23 cellular contexts compared by ENCODE assay signal in the genomic region with DNA sequence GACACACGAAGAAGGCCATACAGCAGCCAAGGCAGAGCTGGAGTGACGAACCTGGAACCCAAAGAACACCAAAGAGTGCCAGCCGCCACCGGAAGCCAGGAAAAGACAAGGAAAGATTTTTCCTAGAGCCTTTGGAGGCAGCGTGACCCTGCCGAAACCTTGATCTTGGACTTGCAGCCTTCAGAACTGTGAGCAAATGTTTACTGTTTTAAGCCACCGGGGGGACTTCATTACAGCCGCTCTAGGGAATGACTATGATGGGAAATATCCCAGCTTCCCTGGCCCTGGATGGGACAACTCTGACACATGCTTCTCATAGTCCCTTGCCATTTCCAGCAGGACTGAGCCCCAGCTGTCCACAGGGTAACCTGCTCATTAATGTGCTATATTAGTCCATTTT.
A peak's percentile ranks its signal among the peaks of the same experiment; 100 is the strongest.
DNase-seq lines count a peak whose midpoint lies in the region; ATAC-seq and TF ChIP-seq lines count a peak whose summit lies in the region.
"Had no signal": no experiment of that assay in that cellular context is flagged by ENCODE, and none has a peak within 500 bp of the region (broad histone marks: within the 10 kb centered on the region; RNA-seq: fewer than 3 reads in every experiment).

No MANE protein-coding gene starts in this region.

- no peak overlapping the region for H3K23ac ChIP-seq in mesendoderm (ENCODE audit: low read length)

- H3K18ac ChIP-seq in mesendoderm (ENCODE audit: low read length) = no peak overlapping the region

- no peak overlapping the region for H4K8ac ChIP-seq in mesendoderm (ENCODE audit: low read depth, low read length)

- H3K27ac Mint-ChIP-seq in endodermal cell = no peak overlapping the region
- H3K27ac Mint-ChIP-seq in stimulated activated memory B cell treated with anti-CD40 and anti-IgM and Interleukin-4, amounts not matched to agents 10 μg/mL and 1 μg/mL and 100 μg/mL, for 72 hours = no peak overlapping the region
- H3K27ac Mint-ChIP-seq: B cell; CD4-positive, CD25-positive, alpha-beta regulatory T cell; CD8-positive, alpha-beta T cell had no signal

- H3K4me1 Mint-ChIP-seq in endodermal cell = no peaks in the 10 kb centered on the region
- no peaks in the 10 kb centered on the region for H3K4me1 Mint-ChIP-seq in stimulated activated memory B cell treated with anti-CD40 and anti-IgM and Interleukin-4, amounts not matched to agents 10 μg/mL and 1 μg/mL and 100 μg/mL, for 72 hours
- H3K4me1 Mint-ChIP-seq: B cell; CD4-positive, CD25-positive, alpha-beta regulatory T cell had no signal

- peak; percentile 43 for DNase-seq in right atrium auricular region (ENCODE audit: low spot score)
- DNase-seq in heart right ventricle = no peak
- peak; percentile 18 for DNase-seq in NT2/D1 (ENCODE audit: low read depth, low spot score)
- DNase-seq in endodermal cell = no peak
- peak; percentile 37 for DNase-seq in mesendoderm
- no peak for DNase-seq in activated CD8-positive, alpha-beta memory T cell treated with anti-CD3 and anti-CD28 coated beads, Interleukin-2, amount 50 U/mL, for 4 hours
- DNase-seq: Caco-2; CD4-positive, CD25-positive, alpha-beta regulatory T cell; CD8-positive, alpha-beta T cell; DMS 273 treated with DMSO at 0.1 percent for 48 hours; DMS79; EL; GDM1; GOT3; H7 had no signal

- 90 to 91% methylated on average over 8 of the region's 8 CpGs for WGBS in heart right ventricle, 2 donors
- 93 to 95% methylated on average over 8 of the region's 8 CpGs for WGBS in endodermal cell (ENCODE audit: insufficient coverage in 1 of 2, insufficient read length in 1 of 2), 2 experiments
- WGBS in mesendoderm (ENCODE audit: extremely low coverage, insufficient coverage, low lambda C conversion rate) = no CpG with 5 or more reads among the region's 8 CpGs

- peaks cover 5% of the 10 kb centered on the region for H3K27me3 Mint-ChIP-seq in endodermal cell (ENCODE audit: insufficient read depth)
- peaks cover 26% of the 10 kb centered on the region for H3K27me3 Mint-ChIP-seq in stimulated activated memory B cell treated with anti-CD40 and anti-IgM and Interleukin-4, amounts not matched to agents 10 μg/mL and 1 μg/mL and 100 μg/mL, for 72 hours

- no peak overlapping the region for H3K4me3 ChIP-seq in right atrium auricular region
- H3K4me3 ChIP-seq in heart right ventricle = no peak overlapping the region
- no peak overlapping the region for H3K4me3 ChIP-seq in NT2/D1 (ENCODE audit: insufficient read length, low read depth)
- no peak overlapping the region for H3K4me3 ChIP-seq in endodermal cell (ENCODE audit: low read length)
- H3K4me3 ChIP-seq in mesendoderm (ENCODE audit: low read length) = no peak overlapping the region
- H3K4me3 ChIP-seq: BLaER1, GM12878 had no signal

- peaks cover 0 to 5% of the 10 kb centered on the region in 2 donors for H3K9me3 ChIP-seq in right atrium auricular region
- H3K9me3 ChIP-seq in heart right ventricle = peaks cover 0 to 14% (median 2%) of the 10 kb centered on the region in 11 donors
- peaks cover 6% of the 10 kb centered on the region for H3K9me3 ChIP-seq in NT2/D1 (ENCODE audit: insufficient read depth, low read length)
- peaks cover 11% of the 10 kb centered on the region for H3K9me3 ChIP-seq in endodermal cell (ENCODE audit: control insufficient read depth, low read length)
- H3K9me3 ChIP-seq: Caco-2 had no signal

- H3K4ac ChIP-seq in mesendoderm (ENCODE audit: low read depth, low read length) = no peak overlapping the region

- no peak overlapping the region for H2BK5ac ChIP-seq in mesendoderm (ENCODE audit: low read length)

- H3K4me3 Mint-ChIP-seq in endodermal cell = no peak overlapping the region
- H3K4me3 Mint-ChIP-seq in stimulated activated memory B cell treated with anti-CD40 and anti-IgM and Interleukin-4, amounts not matched to agents 10 μg/mL and 1 μg/mL and 100 μg/mL, for 72 hours = no peak overlapping the region
- H3K4me3 Mint-ChIP-seq: B cell; CD4-positive, CD25-positive, alpha-beta regulatory T cell; CD8-positive, alpha-beta T cell had no signal

- H3K79me1 ChIP-seq in mesendoderm (ENCODE audit: low read length) = no peaks in the 10 kb centered on the region

- no peaks in the 10 kb centered on the region for H3K36me3 ChIP-seq in right atrium auricular region
- H3K36me3 ChIP-seq in heart right ventricle = no peaks in the 10 kb centered on the region
- no peaks in the 10 kb centered on the region for H3K36me3 ChIP-seq in NT2/D1 (ENCODE audit: insufficient read depth, insufficient read length, low read length)
- no peaks in the 10 kb centered on the region for H3K36me3 ChIP-seq in endodermal cell (ENCODE audit: control insufficient read depth, insufficient read depth, low read length)
- no peaks in the 10 kb centered on the region for H3K36me3 ChIP-seq in mesendoderm (ENCODE audit: control insufficient read depth, insufficient read depth, low read length)
- H3K36me3 ChIP-seq: BLaER1 had no signal

- H2BK15ac ChIP-seq in mesendoderm (replicated peaks; ENCODE audit: low read depth) = no peak overlapping the region

- H3K27me3 ChIP-seq in right atrium auricular region (no peaks in the 10 kb centered on the region), heart right ventricle (no peaks in the 10 kb centered on the region), NT2/D1 (ENCODE audit: insufficient read depth, insufficient read length) (no peaks in the 10 kb centered on the region), endodermal cell (ENCODE audit: control insufficient read depth, insufficient read depth, low read length, poor library complexity, severe bottlenecking) (no peaks in the 10 kb centered on the region), mesendoderm (ENCODE audit: insufficient read depth, low read length, poor library complexity) (no peaks in the 10 kb centered on the region)
- H3K27me3 ChIP-seq: BLaER1 had no signal

- TF ChIP-seq CTCF in right atrium auricular region (IDR thresholded peaks at IDR 0.05) (no peak), heart right ventricle (IDR thresholded peaks at IDR 0.05) (no peak), endodermal cell (conservative IDR thresholded peaks at IDR 0.05) (peak; percentile 37)

- intact Hi-C loops in heart right ventricle (cut with DNase I) = no loop called here

- ATAC-seq in heart right ventricle (no peak), GM18907 (IDR thresholded peaks at IDR 0.05; ENCODE audit: unreplicated experiment) (no peak)
- ATAC-seq in stimulated activated memory B cell treated with anti-CD40 and anti-IgM and Interleukin-4, amounts not matched to agents 10 μg/mL and 1 μg/mL and 100 μg/mL, for 72 hours = no peak
- ATAC-seq: CD8-positive, alpha-beta T cell; GM12878; HCT116 had no signal

- H3K4me2 ChIP-seq in mesendoderm (ENCODE audit: low read length) = no peak overlapping the region
- H3K4me2 ChIP-seq: BLaER1 had no signal

- H3K36me3 Mint-ChIP-seq in endodermal cell (ENCODE audit: low read depth) = no peaks in the 10 kb centered on the region
- no peaks in the 10 kb centered on the region for H3K36me3 Mint-ChIP-seq in stimulated activated memory B cell treated with anti-CD40 and anti-IgM and Interleukin-4, amounts not matched to agents 10 μg/mL and 1 μg/mL and 100 μg/mL, for 72 hours
- H3K36me3 Mint-ChIP-seq: CD4-positive, CD25-positive, alpha-beta regulatory T cell; CD8-positive, alpha-beta T cell had no signal

- H2BK120ac ChIP-seq in mesendoderm (ENCODE audit: low read depth, low read length) = no peak overlapping the region

- no peak overlapping the region for H2AK5ac ChIP-seq in mesendoderm (ENCODE audit: low read length)

- no peak overlapping the region for H3K27ac ChIP-seq in right atrium auricular region
- H3K27ac ChIP-seq in heart right ventricle = no peak overlapping the region
- H3K27ac ChIP-seq in endodermal cell (ENCODE audit: low read depth, low read length) = no peak overlapping the region
- H3K27ac ChIP-seq in mesendoderm (ENCODE audit: low read depth, low read length) = no peak overlapping the region
- H3K27ac ChIP-seq: 22Rv1, BLaER1, C4-2B had no signal

- H3K56ac ChIP-seq in mesendoderm (ENCODE audit: low read length) = no peak overlapping the region

- H3K9me3 Mint-ChIP-seq in endodermal cell = peaks cover 12% of the 10 kb centered on the region
- H3K9me3 Mint-ChIP-seq in stimulated activated memory B cell treated with anti-CD40 and anti-IgM and Interleukin-4, amounts not matched to agents 10 μg/mL and 1 μg/mL and 100 μg/mL, for 72 hours = peaks cover 15% of the 10 kb centered on the region

- H4K5ac ChIP-seq in mesendoderm (ENCODE audit: low read length) = no peak overlapping the region

- H3K9ac ChIP-seq in NT2/D1 (ENCODE audit: insufficient read length, low read depth) = no peak overlapping the region
- no peak overlapping the region for H3K9ac ChIP-seq in endodermal cell (ENCODE audit: extremely low read depth, low read length, poor library complexity, severe bottlenecking)
- no peak overlapping the region for H3K9ac ChIP-seq in mesendoderm (ENCODE audit: low read length)
- H3K9ac ChIP-seq: BLaER1 had no signal

- no peaks in the 10 kb centered on the region for H3K79me2 ChIP-seq in mesendoderm (ENCODE audit: control insufficient read depth, insufficient read depth, low read length)

- peaks cover 0 to 15% of the 10 kb centered on the region in 2 donors for H3K4me1 ChIP-seq in right atrium auricular region
- peaks cover 0 to 18% (median 5%) of the 10 kb centered on the region in 9 donors for H3K4me1 ChIP-seq in heart right ventricle
- H3K4me1 ChIP-seq in NT2/D1 (ENCODE audit: insufficient read depth, insufficient read length) = no peaks in the 10 kb centered on the region
- no peaks in the 10 kb centered on the region for H3K4me1 ChIP-seq in endodermal cell (ENCODE audit: control insufficient read depth, insufficient read depth, low read length)
- no peaks in the 10 kb centered on the region for H3K4me1 ChIP-seq in mesendoderm (ENCODE audit: control insufficient read depth, low read depth, low read length)
- H3K4me1 ChIP-seq: BLaER1, Caco-2 had no signal

Comparison
In these comparisons a context has a peak if more than half of its experiments do, and no peak if none do; other contexts are left out.
1. DNase-seq: peak in right atrium auricular region (single experiment), NT2/D1 (single experiment) and mesendoderm (single experiment); none in heart right ventricle (0 of 2), endodermal cell (single experiment) and activated CD8-positive, alpha-beta memory T cell treated with anti-CD3 and anti-CD28 coated beads, Interleukin-2, amount 50 U/mL, for 4 hours (single experiment).